1 cellular context compared by ENCODE assay signal in genomic region chr7:28853150-28853549, GRCh38.
TF ChIP-seq lines count a peak whose summit lies in the region.

No MANE protein-coding gene starts in this region.

TF ChIP-seq in HCT116, 20 proteins besides CTCF, POLR2A, EP300 and RAD21 (continued from another document):
- TF ChIP-seq, protein P1, sequence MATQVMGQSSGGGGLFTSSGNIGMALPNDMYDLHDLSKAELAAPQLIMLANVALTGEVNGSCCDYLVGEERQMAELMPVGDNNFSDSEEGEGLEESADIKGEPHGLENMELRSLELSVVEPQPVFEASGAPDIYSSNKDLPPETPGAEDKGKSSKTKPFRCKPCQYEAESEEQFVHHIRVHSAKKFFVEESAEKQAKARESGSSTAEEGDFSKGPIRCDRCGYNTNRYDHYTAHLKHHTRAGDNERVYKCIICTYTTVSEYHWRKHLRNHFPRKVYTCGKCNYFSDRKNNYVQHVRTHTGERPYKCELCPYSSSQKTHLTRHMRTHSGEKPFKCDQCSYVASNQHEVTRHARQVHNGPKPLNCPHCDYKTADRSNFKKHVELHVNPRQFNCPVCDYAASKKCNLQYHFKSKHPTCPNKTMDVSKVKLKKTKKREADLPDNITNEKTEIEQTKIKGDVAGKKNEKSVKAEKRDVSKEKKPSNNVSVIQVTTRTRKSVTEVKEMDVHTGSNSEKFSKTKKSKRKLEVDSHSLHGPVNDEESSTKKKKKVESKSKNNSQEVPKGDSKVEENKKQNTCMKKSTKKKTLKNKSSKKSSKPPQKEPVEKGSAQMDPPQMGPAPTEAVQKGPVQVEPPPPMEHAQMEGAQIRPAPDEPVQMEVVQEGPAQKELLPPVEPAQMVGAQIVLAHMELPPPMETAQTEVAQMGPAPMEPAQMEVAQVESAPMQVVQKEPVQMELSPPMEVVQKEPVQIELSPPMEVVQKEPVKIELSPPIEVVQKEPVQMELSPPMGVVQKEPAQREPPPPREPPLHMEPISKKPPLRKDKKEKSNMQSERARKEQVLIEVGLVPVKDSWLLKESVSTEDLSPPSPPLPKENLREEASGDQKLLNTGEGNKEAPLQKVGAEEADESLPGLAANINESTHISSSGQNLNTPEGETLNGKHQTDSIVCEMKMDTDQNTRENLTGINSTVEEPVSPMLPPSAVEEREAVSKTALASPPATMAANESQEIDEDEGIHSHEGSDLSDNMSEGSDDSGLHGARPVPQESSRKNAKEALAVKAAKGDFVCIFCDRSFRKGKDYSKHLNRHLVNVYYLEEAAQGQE (IDR thresholded peaks at IDR 0.05; ENCODE audit: low read depth): no peak
